19 cellular contexts compared by ENCODE assay signal in the genomic region with DNA sequence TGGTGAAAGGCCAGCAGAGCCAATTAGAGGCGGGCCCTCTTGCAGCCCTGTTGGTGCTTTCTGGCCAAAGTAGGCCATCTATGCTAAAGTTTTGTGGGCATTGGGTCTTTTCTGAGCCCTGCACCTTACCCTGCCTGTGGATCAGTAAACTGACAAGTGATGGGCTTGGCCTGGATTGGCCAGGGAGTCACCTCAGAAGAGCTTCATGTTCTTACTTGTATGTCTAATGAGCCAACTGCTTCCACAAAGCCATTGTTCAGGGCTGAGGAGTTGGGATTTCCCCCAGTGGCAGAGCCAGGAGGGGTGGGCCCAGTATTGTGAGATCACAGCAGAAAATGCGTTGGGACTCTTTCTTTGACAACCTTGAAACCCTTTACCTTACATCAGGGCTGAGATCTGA.
"Had no signal": no experiment of that assay in that cellular context is flagged by ENCODE, and none has a peak within 500 bp of the region (broad histone marks: within the 10 kb centered on the region; RNA-seq: fewer than 3 reads in every experiment).

No MANE protein-coding gene starts in this region.

- H3K36me3 ChIP-seq: adrenal gland, colonic mucosa, ovary had no signal

- H3K4me3 Mint-ChIP-seq: memory B cell; naive thymus-derived CD4-positive, alpha-beta T cell; stimulated activated naive CD8-positive, alpha-beta T cell treated with anti-CD3 and anti-CD28 coated beads, Interleukin-15, amount 100 ng/mL, for 72 hours had no signal

- H3K27me3 ChIP-seq: adrenal gland, colonic mucosa, left lung, ovary, sigmoid colon, testis, upper lobe of right lung had no signal

- H3K27me3 Mint-ChIP-seq: naive thymus-derived CD4-positive, alpha-beta T cell; stimulated activated naive CD8-positive, alpha-beta T cell treated with anti-CD3 and anti-CD28 coated beads, Interleukin-15, amount 100 ng/mL, for 72 hours had no signal

- FAIRE-seq: frontal cortex had no signal

- H3K9me3 ChIP-seq: adrenal gland, colonic mucosa, mucosa of descending colon, ovary, testis, upper lobe of right lung had no signal

- H3K27ac Mint-ChIP-seq: memory B cell; stimulated activated naive CD8-positive, alpha-beta T cell treated with anti-CD3 and anti-CD28 coated beads, Interleukin-15, amount 100 ng/mL, for 72 hours had no signal

- DNase-seq: activated CD4-positive, alpha-beta T cell treated with anti-CD3 and anti-CD28 coated beads, Interleukin-2, amount 50 U/mL, for 4 hours; activated CD4-positive, CD25-positive, alpha-beta regulatory T cell treated with anti-CD3 and anti-CD28 coated beads, Interleukin-2, amount 50 U/mL, for 72 hours; activated naive CD4-positive, alpha-beta T cell treated with anti-CD3 and anti-CD28 coated beads, Interleukin-2, amount 50 U/mL, for 16 hours; adrenal gland; central memory CD4-positive, alpha-beta T cell; colonic mucosa; head of caudate nucleus; islet precursor cell; left lung; mucosa of descending colon; naive thymus-derived CD4-positive, alpha-beta T cell; ovary; sigmoid colon; stimulated activated CD4-positive, alpha-beta T cell treated with anti-CD3 and anti-CD28 coated beads, Interleukin-1b, Interleukin-23, amount 100 ng/mL, for 48 hours; stimulated activated naive CD8-positive, alpha-beta T cell treated with anti-CD3 and anti-CD28 coated beads, Interleukin-15, amount 100 ng/mL, for 72 hours; testis; upper lobe of right lung had no signal

- H3K4me1 ChIP-seq: colonic mucosa, left lung, testis, upper lobe of right lung had no signal

- H3K4me3 ChIP-seq: adrenal gland, colonic mucosa, left lung, mucosa of descending colon, ovary, sigmoid colon, testis, upper lobe of right lung had no signal

- H3K9me3 Mint-ChIP-seq: memory B cell had no signal

- H3K27ac ChIP-seq: adrenal gland, colonic mucosa, left lung, ovary, testis, upper lobe of right lung had no signal

- ATAC-seq: left lung; mucosa of descending colon; naive thymus-derived CD4-positive, alpha-beta T cell; stimulated activated naive CD8-positive, alpha-beta T cell treated with anti-CD3 and anti-CD28 coated beads, Interleukin-15, amount 100 ng/mL, for 72 hours; upper lobe of right lung had no signal
